ENCODE assay signal across 2 cellular contexts in genomic region chr2:218567797-218568189, GRCh38.
TF ChIP-seq lines count a peak whose summit lies in the region.

No MANE protein-coding gene starts in this region.

TF ChIP-seq in K562, 482 proteins besides CTCF, POLR2A, EP300 and RAD21 (continued from another document):
- TF ChIP-seq, protein P1, sequence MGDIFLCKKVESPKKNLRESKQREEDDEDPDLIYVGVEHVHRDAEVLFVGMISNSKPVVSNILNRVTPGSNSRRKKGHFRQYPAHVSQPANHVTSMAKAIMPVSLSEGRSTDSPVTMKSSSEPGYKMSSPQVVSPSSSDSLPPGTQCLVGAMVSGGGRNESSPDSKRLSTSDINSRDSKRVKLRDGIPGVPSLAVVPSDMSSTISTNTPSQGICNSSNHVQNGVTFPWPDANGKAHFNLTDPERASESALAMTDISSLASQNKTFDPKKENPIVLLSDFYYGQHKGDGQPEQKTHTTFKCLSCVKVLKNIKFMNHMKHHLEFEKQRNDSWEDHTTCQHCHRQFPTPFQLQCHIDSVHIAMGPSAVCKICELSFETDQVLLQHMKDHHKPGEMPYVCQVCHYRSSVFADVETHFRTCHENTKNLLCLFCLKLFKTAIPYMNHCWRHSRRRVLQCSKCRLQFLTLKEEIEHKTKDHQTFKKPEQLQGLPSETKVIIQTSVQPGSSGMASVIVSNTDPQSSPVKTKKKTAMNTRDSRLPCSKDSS (IDR thresholded peaks at IDR 0.05; ENCODE audit: low read depth, partially characterized antibody) = no peak
- TF ChIP-seq THRB (CRISPR knock-in tag; conservative IDR thresholded peaks at IDR 0.05) = 0 out of 2 replicates have a peak, but pooled peaks have one; percentile 52
- 0 out of 2 replicates have a peak, but pooled peaks have one; percentile 26 for TF ChIP-seq ZBTB7A (IDR thresholded peaks at IDR 0.05; ENCODE audit: borderline replicate concordance, control insufficient read depth, low read depth, low read length)
- TF ChIP-seq XRCC3 (IDR thresholded peaks at IDR 0.05) = no peak
- no peak for TF ChIP-seq NR3C1 (CRISPR knock-in tag; IDR thresholded peaks at IDR 0.05)
- TF ChIP-seq DPF2 (IDR thresholded peaks at IDR 0.05) = 0 out of 2 replicates have a peak, but pooled peaks have one; percentile 11
- TF ChIP-seq, protein P2, sequence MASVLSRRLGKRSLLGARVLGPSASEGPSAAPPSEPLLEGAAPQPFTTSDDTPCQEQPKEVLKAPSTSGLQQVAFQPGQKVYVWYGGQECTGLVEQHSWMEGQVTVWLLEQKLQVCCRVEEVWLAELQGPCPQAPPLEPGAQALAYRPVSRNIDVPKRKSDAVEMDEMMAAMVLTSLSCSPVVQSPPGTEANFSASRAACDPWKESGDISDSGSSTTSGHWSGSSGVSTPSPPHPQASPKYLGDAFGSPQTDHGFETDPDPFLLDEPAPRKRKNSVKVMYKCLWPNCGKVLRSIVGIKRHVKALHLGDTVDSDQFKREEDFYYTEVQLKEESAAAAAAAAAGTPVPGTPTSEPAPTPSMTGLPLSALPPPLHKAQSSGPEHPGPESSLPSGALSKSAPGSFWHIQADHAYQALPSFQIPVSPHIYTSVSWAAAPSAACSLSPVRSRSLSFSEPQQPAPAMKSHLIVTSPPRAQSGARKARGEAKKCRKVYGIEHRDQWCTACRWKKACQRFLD (CRISPR knock-in tag; IDR thresholded peaks at IDR 0.05) = no peak
- TF ChIP-seq, protein P3, sequence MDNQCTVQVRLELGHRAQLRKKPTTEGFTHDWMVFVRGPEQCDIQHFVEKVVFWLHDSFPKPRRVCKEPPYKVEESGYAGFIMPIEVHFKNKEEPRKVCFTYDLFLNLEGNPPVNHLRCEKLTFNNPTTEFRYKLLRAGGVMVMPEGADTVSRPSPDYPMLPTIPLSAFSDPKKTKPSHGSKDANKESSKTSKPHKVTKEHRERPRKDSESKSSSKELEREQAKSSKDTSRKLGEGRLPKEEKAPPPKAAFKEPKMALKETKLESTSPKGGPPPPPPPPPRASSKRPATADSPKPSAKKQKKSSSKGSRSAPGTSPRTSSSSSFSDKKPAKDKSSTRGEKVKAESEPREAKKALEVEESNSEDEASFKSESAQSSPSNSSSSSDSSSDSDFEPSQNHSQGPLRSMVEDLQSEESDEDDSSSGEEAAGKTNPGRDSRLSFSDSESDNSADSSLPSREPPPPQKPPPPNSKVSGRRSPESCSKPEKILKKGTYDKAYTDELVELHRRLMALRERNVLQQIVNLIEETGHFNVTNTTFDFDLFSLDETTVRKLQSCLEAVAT (IDR thresholded peaks at IDR 0.05) = peak in 1 of 2 experiments; percentile 95; a peak in 2 of 4 replicates
- TF ChIP-seq, protein P4, sequence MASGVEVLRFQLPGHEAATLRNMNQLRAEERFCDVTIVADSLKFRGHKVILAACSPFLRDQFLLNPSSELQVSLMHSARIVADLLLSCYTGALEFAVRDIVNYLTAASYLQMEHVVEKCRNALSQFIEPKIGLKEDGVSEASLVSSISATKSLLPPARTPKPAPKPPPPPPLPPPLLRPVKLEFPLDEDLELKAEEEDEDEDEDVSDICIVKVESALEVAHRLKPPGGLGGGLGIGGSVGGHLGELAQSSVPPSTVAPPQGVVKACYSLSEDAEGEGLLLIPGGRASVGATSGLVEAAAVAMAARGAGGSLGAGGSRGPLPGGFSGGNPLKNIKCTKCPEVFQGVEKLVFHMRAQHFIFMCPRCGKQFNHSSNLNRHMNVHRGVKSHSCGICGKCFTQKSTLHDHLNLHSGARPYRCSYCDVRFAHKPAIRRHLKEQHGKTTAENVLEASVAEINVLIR (CRISPR knock-in tag; IDR thresholded peaks at IDR 0.05) = no peak

TF ChIP-seq in HepG2, 621 proteins besides CTCF, POLR2A, EP300 and RAD21 (continued from another document and continues in another):
- TF ChIP-seq, protein P5, sequence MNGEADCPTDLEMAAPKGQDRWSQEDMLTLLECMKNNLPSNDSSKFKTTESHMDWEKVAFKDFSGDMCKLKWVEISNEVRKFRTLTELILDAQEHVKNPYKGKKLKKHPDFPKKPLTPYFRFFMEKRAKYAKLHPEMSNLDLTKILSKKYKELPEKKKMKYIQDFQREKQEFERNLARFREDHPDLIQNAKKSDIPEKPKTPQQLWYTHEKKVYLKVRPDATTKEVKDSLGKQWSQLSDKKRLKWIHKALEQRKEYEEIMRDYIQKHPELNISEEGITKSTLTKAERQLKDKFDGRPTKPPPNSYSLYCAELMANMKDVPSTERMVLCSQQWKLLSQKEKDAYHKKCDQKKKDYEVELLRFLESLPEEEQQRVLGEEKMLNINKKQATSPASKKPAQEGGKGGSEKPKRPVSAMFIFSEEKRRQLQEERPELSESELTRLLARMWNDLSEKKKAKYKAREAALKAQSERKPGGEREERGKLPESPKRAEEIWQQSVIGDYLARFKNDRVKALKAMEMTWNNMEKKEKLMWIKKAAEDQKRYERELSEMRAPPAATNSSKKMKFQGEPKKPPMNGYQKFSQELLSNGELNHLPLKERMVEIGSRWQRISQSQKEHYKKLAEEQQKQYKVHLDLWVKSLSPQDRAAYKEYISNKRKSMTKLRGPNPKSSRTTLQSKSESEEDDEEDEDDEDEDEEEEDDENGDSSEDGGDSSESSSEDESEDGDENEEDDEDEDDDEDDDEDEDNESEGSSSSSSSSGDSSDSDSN (CRISPR knock-in tag; IDR thresholded peaks at IDR 0.05) = peak; percentile 52; the same call in 1 of the 2 replicates
- TF ChIP-seq ASH2L (IDR thresholded peaks at IDR 0.05; ENCODE audit: insufficient read length, low read depth, low read length) = peak; percentile 7
- TF ChIP-seq, protein P6, sequence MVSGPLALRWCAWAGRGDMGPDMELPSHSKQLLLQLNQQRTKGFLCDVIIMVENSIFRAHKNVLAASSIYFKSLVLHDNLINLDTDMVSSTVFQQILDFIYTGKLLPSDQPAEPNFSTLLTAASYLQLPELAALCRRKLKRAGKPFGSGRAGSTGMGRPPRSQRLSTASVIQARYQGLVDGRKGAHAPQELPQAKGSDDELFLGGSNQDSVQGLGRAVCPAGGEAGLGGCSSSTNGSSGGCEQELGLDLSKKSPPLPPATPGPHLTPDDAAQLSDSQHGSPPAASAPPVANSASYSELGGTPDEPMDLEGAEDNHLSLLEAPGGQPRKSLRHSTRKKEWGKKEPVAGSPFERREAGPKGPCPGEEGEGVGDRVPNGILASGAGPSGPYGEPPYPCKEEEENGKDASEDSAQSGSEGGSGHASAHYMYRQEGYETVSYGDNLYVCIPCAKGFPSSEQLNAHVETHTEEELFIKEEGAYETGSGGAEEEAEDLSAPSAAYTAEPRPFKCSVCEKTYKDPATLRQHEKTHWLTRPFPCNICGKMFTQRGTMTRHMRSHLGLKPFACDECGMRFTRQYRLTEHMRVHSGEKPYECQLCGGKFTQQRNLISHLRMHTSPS (CRISPR knock-in tag; IDR thresholded peaks at IDR 0.05; ENCODE audit: low read depth) = no peak
- TF ChIP-seq HNF4A (CRISPR knock-in tag; IDR thresholded peaks at IDR 0.05) = peak; percentile 10; the same call in 1 of the 2 replicates
- TF ChIP-seq, protein P7, sequence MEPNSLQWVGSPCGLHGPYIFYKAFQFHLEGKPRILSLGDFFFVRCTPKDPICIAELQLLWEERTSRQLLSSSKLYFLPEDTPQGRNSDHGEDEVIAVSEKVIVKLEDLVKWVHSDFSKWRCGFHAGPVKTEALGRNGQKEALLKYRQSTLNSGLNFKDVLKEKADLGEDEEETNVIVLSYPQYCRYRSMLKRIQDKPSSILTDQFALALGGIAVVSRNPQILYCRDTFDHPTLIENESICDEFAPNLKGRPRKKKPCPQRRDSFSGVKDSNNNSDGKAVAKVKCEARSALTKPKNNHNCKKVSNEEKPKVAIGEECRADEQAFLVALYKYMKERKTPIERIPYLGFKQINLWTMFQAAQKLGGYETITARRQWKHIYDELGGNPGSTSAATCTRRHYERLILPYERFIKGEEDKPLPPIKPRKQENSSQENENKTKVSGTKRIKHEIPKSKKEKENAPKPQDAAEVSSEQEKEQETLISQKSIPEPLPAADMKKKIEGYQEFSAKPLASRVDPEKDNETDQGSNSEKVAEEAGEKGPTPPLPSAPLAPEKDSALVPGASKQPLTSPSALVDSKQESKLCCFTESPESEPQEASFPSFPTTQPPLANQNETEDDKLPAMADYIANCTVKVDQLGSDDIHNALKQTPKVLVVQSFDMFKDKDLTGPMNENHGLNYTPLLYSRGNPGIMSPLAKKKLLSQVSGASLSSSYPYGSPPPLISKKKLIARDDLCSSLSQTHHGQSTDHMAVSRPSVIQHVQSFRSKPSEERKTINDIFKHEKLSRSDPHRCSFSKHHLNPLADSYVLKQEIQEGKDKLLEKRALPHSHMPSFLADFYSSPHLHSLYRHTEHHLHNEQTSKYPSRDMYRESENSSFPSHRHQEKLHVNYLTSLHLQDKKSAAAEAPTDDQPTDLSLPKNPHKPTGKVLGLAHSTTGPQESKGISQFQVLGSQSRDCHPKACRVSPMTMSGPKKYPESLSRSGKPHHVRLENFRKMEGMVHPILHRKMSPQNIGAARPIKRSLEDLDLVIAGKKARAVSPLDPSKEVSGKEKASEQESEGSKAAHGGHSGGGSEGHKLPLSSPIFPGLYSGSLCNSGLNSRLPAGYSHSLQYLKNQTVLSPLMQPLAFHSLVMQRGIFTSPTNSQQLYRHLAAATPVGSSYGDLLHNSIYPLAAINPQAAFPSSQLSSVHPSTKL (CRISPR knock-in tag; IDR thresholded peaks at IDR 0.05) = no peak
- TF ChIP-seq SMARCC2 (IDR thresholded peaks at IDR 0.05) = no peak
- TF ChIP-seq, protein P8, sequence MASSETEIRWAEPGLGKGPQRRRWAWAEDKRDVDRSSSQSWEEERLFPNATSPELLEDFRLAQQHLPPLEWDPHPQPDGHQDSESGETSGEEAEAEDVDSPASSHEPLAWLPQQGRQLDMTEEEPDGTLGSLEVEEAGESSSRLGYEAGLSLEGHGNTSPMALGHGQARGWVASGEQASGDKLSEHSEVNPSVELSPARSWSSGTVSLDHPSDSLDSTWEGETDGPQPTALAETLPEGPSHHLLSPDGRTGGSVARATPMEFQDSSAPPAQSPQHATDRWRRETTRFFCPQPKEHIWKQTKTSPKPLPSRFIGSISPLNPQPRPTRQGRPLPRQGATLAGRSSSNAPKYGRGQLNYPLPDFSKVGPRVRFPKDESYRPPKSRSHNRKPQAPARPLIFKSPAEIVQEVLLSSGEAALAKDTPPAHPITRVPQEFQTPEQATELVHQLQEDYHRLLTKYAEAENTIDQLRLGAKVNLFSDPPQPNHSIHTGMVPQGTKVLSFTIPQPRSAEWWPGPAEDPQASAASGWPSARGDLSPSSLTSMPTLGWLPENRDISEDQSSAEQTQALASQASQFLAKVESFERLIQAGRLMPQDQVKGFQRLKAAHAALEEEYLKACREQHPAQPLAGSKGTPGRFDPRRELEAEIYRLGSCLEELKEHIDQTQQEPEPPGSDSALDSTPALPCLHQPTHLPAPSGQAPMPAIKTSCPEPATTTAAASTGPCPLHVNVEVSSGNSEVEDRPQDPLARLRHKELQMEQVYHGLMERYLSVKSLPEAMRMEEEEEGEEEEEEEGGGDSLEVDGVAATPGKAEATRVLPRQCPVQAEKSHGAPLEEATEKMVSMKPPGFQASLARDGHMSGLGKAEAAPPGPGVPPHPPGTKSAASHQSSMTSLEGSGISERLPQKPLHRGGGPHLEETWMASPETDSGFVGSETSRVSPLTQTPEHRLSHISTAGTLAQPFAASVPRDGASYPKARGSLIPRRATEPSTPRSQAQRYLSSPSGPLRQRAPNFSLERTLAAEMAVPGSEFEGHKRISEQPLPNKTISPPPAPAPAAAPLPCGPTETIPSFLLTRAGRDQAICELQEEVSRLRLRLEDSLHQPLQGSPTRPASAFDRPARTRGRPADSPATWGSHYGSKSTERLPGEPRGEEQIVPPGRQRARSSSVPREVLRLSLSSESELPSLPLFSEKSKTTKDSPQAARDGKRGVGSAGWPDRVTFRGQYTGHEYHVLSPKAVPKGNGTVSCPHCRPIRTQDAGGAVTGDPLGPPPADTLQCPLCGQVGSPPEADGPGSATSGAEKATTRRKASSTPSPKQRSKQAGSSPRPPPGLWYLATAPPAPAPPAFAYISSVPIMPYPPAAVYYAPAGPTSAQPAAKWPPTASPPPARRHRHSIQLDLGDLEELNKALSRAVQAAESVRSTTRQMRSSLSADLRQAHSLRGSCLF (CRISPR knock-in tag; IDR thresholded peaks at IDR 0.05; ENCODE audit: borderline replicate concordance) = no peak
- no peak for TF ChIP-seq TRIM22 (IDR thresholded peaks at IDR 0.05)
- 0 out of 2 replicates have a peak, but pooled peaks have one; percentile 16 for TF ChIP-seq MEIS1 (CRISPR knock-in tag; IDR thresholded peaks at IDR 0.05; ENCODE audit: borderline replicate concordance)
- peak; percentile 20; the same call in 1 of the 2 replicates for TF ChIP-seq ZNF34 (CRISPR knock-in tag; IDR thresholded peaks at IDR 0.05; ENCODE audit: borderline replicate concordance)
- no peak for TF ChIP-seq DNMT1 (CRISPR knock-in tag; IDR thresholded peaks at IDR 0.05)
- TF ChIP-seq ZNF784 (CRISPR knock-in tag; IDR thresholded peaks at IDR 0.05; ENCODE audit: borderline replicate concordance) = 0 out of 2 replicates have a peak, but pooled peaks have one; percentile 33
- TF ChIP-seq HMG20B (CRISPR knock-in tag; conservative IDR thresholded peaks at IDR 0.05) = 0 out of 2 replicates have a peak, but pooled peaks have one; percentile 7
- 0 out of 2 replicates have a peak, but pooled peaks have one; percentile 69 for TF ChIP-seq ZNF251 (CRISPR knock-in tag; IDR thresholded peaks at IDR 0.05)
- no peak for TF ChIP-seq RBAK (CRISPR knock-in tag; IDR thresholded peaks at IDR 0.05)
- 0 out of 2 replicates have a peak, but pooled peaks have one; percentile 4 for TF ChIP-seq PAWR (CRISPR knock-in tag; IDR thresholded peaks at IDR 0.05; ENCODE audit: borderline replicate concordance)
- no peak for TF ChIP-seq ZNF282 (IDR thresholded peaks at IDR 0.05; ENCODE audit: partially characterized antibody)
- no peak for TF ChIP-seq PCBP2 (optimal IDR thresholded peaks at IDR 0.05; ENCODE audit: low read depth, low read length, poor library complexity, severe bottlenecking)
- TF ChIP-seq ZNF33A (CRISPR knock-in tag; IDR thresholded peaks at IDR 0.05; ENCODE audit: borderline replicate concordance) = no peak
- TF ChIP-seq, protein P9, sequence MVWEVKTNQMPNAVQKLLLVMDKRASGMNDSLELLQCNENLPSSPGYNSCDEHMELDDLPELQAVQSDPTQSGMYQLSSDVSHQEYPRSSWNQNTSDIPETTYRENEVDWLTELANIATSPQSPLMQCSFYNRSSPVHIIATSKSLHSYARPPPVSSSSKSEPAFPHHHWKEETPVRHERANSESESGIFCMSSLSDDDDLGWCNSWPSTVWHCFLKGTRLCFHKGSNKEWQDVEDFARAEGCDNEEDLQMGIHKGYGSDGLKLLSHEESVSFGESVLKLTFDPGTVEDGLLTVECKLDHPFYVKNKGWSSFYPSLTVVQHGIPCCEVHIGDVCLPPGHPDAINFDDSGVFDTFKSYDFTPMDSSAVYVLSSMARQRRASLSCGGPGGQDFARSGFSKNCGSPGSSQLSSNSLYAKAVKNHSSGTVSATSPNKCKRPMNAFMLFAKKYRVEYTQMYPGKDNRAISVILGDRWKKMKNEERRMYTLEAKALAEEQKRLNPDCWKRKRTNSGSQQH (CRISPR knock-in tag; IDR thresholded peaks at IDR 0.05; ENCODE audit: low read depth) = peak; percentile 4; the same call in 1 of the 2 replicates
- peak; percentile 59; the same call in 1 of the 2 replicates for TF ChIP-seq FOXM1 (CRISPR knock-in tag; IDR thresholded peaks at IDR 0.05)
